10 cellular contexts compared by ENCODE assay signal in genomic region chr9:122538757-122539156, GRCh38. TPM values are rescaled to one million over a fixed set of nuclear protein-coding genes. Genes with fewer than 3 reads are reported as not detected.
"Had no signal": no experiment of that assay in that cellular context is flagged by ENCODE, and none has a peak within 500 bp of the region (broad histone marks: within the 10 kb centered on the region; RNA-seq: fewer than 3 reads in every experiment).

No MANE protein-coding gene starts in this region.

- ATAC-seq: HCT116 had no signal

- DNase-seq: GOT3, H7, HFFc6, KG1 had no signal

- H3K27ac ChIP-seq: HL-60 had no signal

- H3K9me3 ChIP-seq: HAP-1 had no signal

- H3K4me3 ChIP-seq: HAP-1 had no signal

- H3K36me3 ChIP-seq: HAP-1 had no signal

RNA-seq across cellular contexts. Expression of gene OR1N1, which starts 11.7 kb away (rescaled TPM):
- total RNA-seq: H4, H7, HFFc6, HT1080 had no signal
- polyA plus RNA-seq: IgD-negative memory B cell had no signal

RNA-seq across cellular contexts. Expression of gene OR1N2, which starts 14.2 kb away (rescaled TPM):
- total RNA-seq: H4, H7, HFFc6, HT1080 had no signal
- polyA plus RNA-seq: IgD-negative memory B cell had no signal

RNA-seq across cellular contexts. Expression of gene OR1J4, which starts 19.8 kb away (rescaled TPM):
- total RNA-seq: H4, H7, HFFc6, HT1080 had no signal
- polyA plus RNA-seq: IgD-negative memory B cell had no signal

RNA-seq across cellular contexts. Expression of gene OR1J2, which starts 28.2 kb away (rescaled TPM):
- total RNA-seq: H4, H7, HFFc6, HT1080 had no signal
- polyA plus RNA-seq: IgD-negative memory B cell had no signal

RNA-seq across cellular contexts. Expression of gene OR1L8, which starts 44.4 kb away (rescaled TPM):
- total RNA-seq: H4, H7, HFFc6, HT1080 had no signal
- polyA plus RNA-seq: IgD-negative memory B cell had no signal
